ENCODE assay signal across 7 cellular contexts in the genomic region with DNA sequence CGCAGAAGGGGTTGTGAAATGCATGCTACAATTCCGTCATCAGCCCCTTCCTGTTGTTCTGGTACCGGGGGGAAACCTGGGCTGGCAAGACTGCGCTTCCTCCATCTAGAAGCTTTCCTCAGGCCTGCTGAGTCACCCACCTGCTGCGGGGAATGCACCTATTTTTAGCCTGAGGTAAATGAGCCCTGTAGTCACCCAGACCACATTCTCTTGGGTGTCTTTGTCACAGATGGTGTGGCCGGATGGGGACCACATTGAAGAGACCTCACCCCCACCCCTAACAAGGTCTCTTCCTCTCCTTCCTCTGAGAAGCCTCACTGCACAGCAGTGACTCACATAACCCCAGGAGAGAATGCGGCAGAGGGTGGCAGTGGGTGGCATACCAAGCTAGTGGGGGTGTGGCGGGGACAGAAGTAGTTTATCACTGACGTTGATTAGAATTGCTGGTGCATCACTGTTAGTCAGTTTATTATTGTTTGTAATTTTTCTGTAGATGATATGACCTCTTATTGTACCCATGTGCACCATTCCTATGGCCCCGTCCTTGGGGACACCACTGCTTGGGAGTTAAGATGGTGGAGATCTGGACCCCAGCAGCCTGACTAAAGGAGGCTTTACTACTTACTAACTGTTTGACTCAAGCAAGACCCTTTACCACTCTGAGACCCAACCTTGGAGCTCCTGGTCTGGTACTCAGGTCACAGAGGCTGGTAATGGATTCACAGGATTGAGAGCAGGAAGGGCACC.
A peak's percentile ranks its signal among the peaks of the same experiment; 100 is the strongest.
DNase-seq lines count a peak whose midpoint lies in the region; ATAC-seq and TF ChIP-seq lines count a peak whose summit lies in the region.

No MANE protein-coding gene starts in this region.

- DNase-seq in activated naive CD8-positive, alpha-beta T cell treated with anti-CD3 and anti-CD28 coated beads, Interleukin-2, amount 10 ng/mL, durations not matched to agents 7 days and 5 days, result peak; percentile 79
- peak; percentile 31 to 92 (median 80) for DNase-seq in naive thymus-derived CD8-positive, alpha-beta T cell
- DNase-seq in NCI-H524 treated with DMSO at 0.1 percent for 48 hours (lab: John Stamatoyannopoulos, UW) (no peak), NCI-H748 treated with DMSO at 0.1 percent for 48 hours (lab: John Stamatoyannopoulos, UW) (no peak)

- H3K27me3 ChIP-seq in SU-DHL-6 (ENCODE audit: low read length), result no peaks in the 10 kb centered on the region

- peak overlapping the region; percentile 72 for H3K4me2 ChIP-seq in SU-DHL-6 (ENCODE audit: low read depth, low read length, poor library complexity, severe bottlenecking)

- peak; percentile 80 for ATAC-seq in HG03108 (IDR thresholded peaks at IDR 0.05; ENCODE audit: unreplicated experiment)
- ATAC-seq in activated naive CD8-positive, alpha-beta T cell treated with anti-CD3 and anti-CD28 coated beads, Interleukin-2, amount 10 ng/mL, durations not matched to agents 7 days and 5 days (ENCODE audit: low read depth), result peak; percentile 96
- peak; percentile 96 to 97 for ATAC-seq in naive thymus-derived CD8-positive, alpha-beta T cell

- H4K20me1 ChIP-seq in SU-DHL-6 (ENCODE audit: low read depth, low read length), result no peaks in the 10 kb centered on the region

- H3K27ac ChIP-seq in SU-DHL-6 (ENCODE audit: low read depth, low read length), result peak overlapping the region; percentile 98

- H3K79me2 ChIP-seq in SU-DHL-6 (ENCODE audit: insufficient read depth, low read length), result no peaks in the 10 kb centered on the region

- TF ChIP-seq POLR2A in GM19099 (IDR thresholded peaks at IDR 0.05; ENCODE audit: extremely low read depth, insufficient read length, low read depth), result peak; percentile 54

- H3K4me3 Mint-ChIP-seq in activated naive CD8-positive, alpha-beta T cell treated with anti-CD3 and anti-CD28 coated beads, Interleukin-2, amount 10 ng/mL, durations not matched to agents 7 days and 5 days, result peak overlapping the region; percentile 45
- peak overlapping the region; percentile 2 to 80 (median 58) for H3K4me3 Mint-ChIP-seq in naive thymus-derived CD8-positive, alpha-beta T cell

- no peaks in the 10 kb centered on the region for H3K36me3 ChIP-seq in SU-DHL-6 (ENCODE audit: low read length)

- no peaks in the 10 kb centered on the region for H3K9me2 ChIP-seq in SU-DHL-6 (replicated peaks; ENCODE audit: insufficient read depth, low read length)

- peak overlapping the region; percentile 54 for H3K9ac ChIP-seq in SU-DHL-6 (ENCODE audit: low read length)

- H3K9me3 ChIP-seq in SU-DHL-6 (ENCODE audit: insufficient read depth, low read length), result no peaks in the 10 kb centered on the region

- peaks cover 52% of the 10 kb centered on the region for H3F3A ChIP-seq in SU-DHL-6 (ENCODE audit: insufficient read depth)

- peaks cover 11% of the 10 kb centered on the region for H3K27me3 Mint-ChIP-seq in activated naive CD8-positive, alpha-beta T cell treated with anti-CD3 and anti-CD28 coated beads, Interleukin-2, amount 10 ng/mL, durations not matched to agents 7 days and 5 days
- H3K27me3 Mint-ChIP-seq in naive thymus-derived CD8-positive, alpha-beta T cell, result peaks cover 0 to 7% (median 3%) of the 10 kb centered on the region in 5 donors

- H3K9me3 Mint-ChIP-seq in activated naive CD8-positive, alpha-beta T cell treated with anti-CD3 and anti-CD28 coated beads, Interleukin-2, amount 10 ng/mL, durations not matched to agents 7 days and 5 days, result no peaks in the 10 kb centered on the region
- H3K9me3 Mint-ChIP-seq in naive thymus-derived CD8-positive, alpha-beta T cell, result no peaks in the 10 kb centered on the region

- peaks cover 33% of the 10 kb centered on the region for H3K4me1 Mint-ChIP-seq in activated naive CD8-positive, alpha-beta T cell treated with anti-CD3 and anti-CD28 coated beads, Interleukin-2, amount 10 ng/mL, durations not matched to agents 7 days and 5 days
- H3K4me1 Mint-ChIP-seq in naive thymus-derived CD8-positive, alpha-beta T cell, result peaks cover 13 to 66% (median 21%) of the 10 kb centered on the region in 4 donors

- no peaks in the 10 kb centered on the region for H3K36me3 Mint-ChIP-seq in activated naive CD8-positive, alpha-beta T cell treated with anti-CD3 and anti-CD28 coated beads, Interleukin-2, amount 10 ng/mL, durations not matched to agents 7 days and 5 days
- no peaks in the 10 kb centered on the region for H3K36me3 Mint-ChIP-seq in naive thymus-derived CD8-positive, alpha-beta T cell

- peak overlapping the region; percentile 58 for H3K27ac Mint-ChIP-seq in activated naive CD8-positive, alpha-beta T cell treated with anti-CD3 and anti-CD28 coated beads, Interleukin-2, amount 10 ng/mL, durations not matched to agents 7 days and 5 days
- H3K27ac Mint-ChIP-seq in naive thymus-derived CD8-positive, alpha-beta T cell, result peak overlapping the region; percentile 39 to 88 (median 78)

- POLR2A ChIA-PET in activated naive CD8-positive, alpha-beta T cell treated with anti-CD3 and anti-CD28 coated beads, Interleukin-2, amount 10 ng/mL, durations not matched to agents 7 days and 5 days (lab: Charles Lee), result interaction anchor here (0.6 to 2.4 kb wide), 9 partner anchors 9 to 90 kb away, joined by 3 to 9 read pairs (median 3); partner anchors contain the start of gene DUSP5
- POLR2A ChIA-PET in naive thymus-derived CD8-positive, alpha-beta T cell (lab: Charles Lee), result interaction anchor here (0.6 to 1.1 kb wide), 2 partner anchors 44 to 59 kb away, joined by 3 to 5 read pairs; no protein-coding TSS in a partner anchor

- H3K4me3 ChIP-seq in SU-DHL-6 (ENCODE audit: insufficient read depth, low read length, poor library complexity, severe bottlenecking), result peak overlapping the region; percentile 34

- no peak for TF ChIP-seq CTCF in SU-DHL-6 (IDR thresholded peaks at IDR 0.05; ENCODE audit: insufficient read depth, low read length, poor library complexity, severe bottlenecking)

- H2AFZ ChIP-seq in SU-DHL-6 (ENCODE audit: low read depth, low read length, severe bottlenecking), result no peak overlapping the region

Comparison
In these comparisons a context has a peak if more than half of its experiments do, and no peak if none do; other contexts are left out.
1. DNase-seq: peak in activated naive CD8-positive, alpha-beta T cell treated with anti-CD3 and anti-CD28 coated beads, Interleukin-2, amount 10 ng/mL, durations not matched to agents 7 days and 5 days (single experiment) and naive thymus-derived CD8-positive, alpha-beta T cell (10 of 10); none in NCI-H524 treated with DMSO at 0.1 percent for 48 hours (single experiment) and NCI-H748 treated with DMSO at 0.1 percent for 48 hours (single experiment).
2. Peak in every context shown above with its lines, with median percentiles within 50 percentile points of each other: ATAC-seq.